Comparison of ENCODE assay signal across 8 cellular contexts in the genomic region with DNA sequence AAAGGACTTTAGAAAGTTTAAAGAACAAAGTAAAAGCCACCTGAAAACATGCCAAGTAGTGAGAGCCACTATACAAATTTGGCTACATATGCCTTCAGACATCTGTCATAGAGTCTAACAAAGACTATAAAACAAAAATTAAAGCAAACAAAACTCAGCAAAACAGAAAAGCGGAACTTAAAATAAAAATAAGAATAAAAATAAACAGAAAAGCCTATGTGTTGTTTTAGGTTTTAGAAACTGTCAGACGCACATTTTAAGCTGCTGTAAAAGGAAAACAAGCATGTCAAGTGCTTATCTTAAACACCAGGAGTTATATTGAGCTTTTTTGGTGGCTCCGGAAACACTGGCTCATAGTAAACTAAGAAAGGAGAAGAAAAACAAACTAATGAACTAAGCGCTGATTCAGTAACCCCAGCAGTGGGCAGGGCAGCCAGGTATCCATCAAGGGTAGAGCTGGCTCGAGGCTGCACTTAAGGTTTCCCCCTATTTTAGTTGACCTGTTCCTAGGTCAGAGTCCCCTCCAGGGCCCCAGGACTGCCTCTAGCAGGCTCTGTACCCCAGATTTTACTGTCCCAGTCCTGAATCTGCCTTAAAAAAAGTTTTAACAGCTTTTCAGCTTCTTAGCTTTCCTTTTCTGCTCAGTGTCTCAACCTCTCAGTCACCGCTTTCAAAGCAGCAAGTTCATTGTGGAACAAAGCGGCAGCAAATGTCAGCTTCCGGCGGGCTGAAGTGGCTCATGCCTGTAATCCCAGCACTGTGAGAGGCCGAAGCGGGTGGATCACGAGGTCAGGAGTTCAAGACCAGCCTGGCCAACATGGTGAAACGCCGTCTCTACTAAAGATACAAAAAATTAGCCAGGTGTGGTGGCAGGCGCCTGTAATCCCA. TPM values are rescaled to one million over a fixed set of nuclear protein-coding genes. Genes with fewer than 3 reads are reported as not detected.
DNase-seq lines count a peak whose midpoint lies in the region; ATAC-seq and TF ChIP-seq lines count a peak whose summit lies in the region.

No MANE protein-coding gene starts in this region.

- H3K36me3 Mint-ChIP-seq in T-cell (peaks cover 4% of the 10 kb centered on the region), progenitor cell of endocrine pancreas (ENCODE audit: insufficient read depth) (peaks cover 5% of the 10 kb centered on the region)
- H3K36me3 Mint-ChIP-seq in central memory CD8-positive, alpha-beta T cell (ENCODE audit: insufficient read depth) = peaks cover 3% of the 10 kb centered on the region

- peak overlapping the region; percentile 60 to 64 (median 60) for H3K4me3 Mint-ChIP-seq in T-cell
- peak overlapping the region; percentile 26 for H3K4me3 Mint-ChIP-seq in central memory CD8-positive, alpha-beta T cell
- no peak overlapping the region for H3K4me3 Mint-ChIP-seq in progenitor cell of endocrine pancreas (ENCODE audit: low read depth)

- no peaks in the 10 kb centered on the region for H4K20me1 ChIP-seq in mammary epithelial cell (ENCODE audit: insufficient read depth, low read length)

- H3K27me3 Mint-ChIP-seq in T-cell (no peaks in the 10 kb centered on the region), progenitor cell of endocrine pancreas (no peaks in the 10 kb centered on the region)
- H3K27me3 Mint-ChIP-seq in central memory CD8-positive, alpha-beta T cell = no peaks in the 10 kb centered on the region

- H3K4me1 ChIP-seq in mammary epithelial cell (ENCODE audit: insufficient read depth, low read length) = peaks cover 7% of the 10 kb centered on the region

- DNase-seq in T-cell (peak in 28 of 34 experiments; percentile 7 to 53 (median 23)), progenitor cell of endocrine pancreas (ENCODE audit: low spot score, unreplicated experiment) (no peak), GM19238 (ENCODE audit: insufficient read length, low spot score) (no peak), mammary epithelial cell (no peak), Kasumi-1 (lab: John Stamatoyannopoulos, UW) (no peak)
- no peak for DNase-seq in central memory CD8-positive, alpha-beta T cell (ENCODE audit: low spot score in 2 of 2)

- H3K36me3 ChIP-seq in mammary epithelial cell (ENCODE audit: insufficient read depth, low read length) = no peaks in the 10 kb centered on the region

- CTCF ChIA-PET in T-cell (lab: Charles Lee) = interaction anchor here (0.6 to 1.8 kb wide), 9 partner anchors 9 to 734 kb away, joined by 3 to 7 read pairs (median 4); no protein-coding TSS in a partner anchor
- CTCF ChIA-PET in mammary epithelial cell (lab: Charles Lee; ENCODE audit: low non-redundant PET) = interaction anchor here (0.6 kb wide), 1 partner anchor 499 kb away, joined by 3 read pairs; no protein-coding TSS in a partner anchor

- no peaks in the 10 kb centered on the region for H3K9me3 ChIP-seq in mammary epithelial cell (replicated peaks; ENCODE audit: insufficient read depth, low read length)

- H3K27ac Mint-ChIP-seq in T-cell = peak overlapping the region; percentile 83 to 93
- no peak overlapping the region for H3K27ac Mint-ChIP-seq in central memory CD8-positive, alpha-beta T cell (ENCODE audit: low read depth)
- H3K27ac Mint-ChIP-seq in progenitor cell of endocrine pancreas = peak overlapping the region; percentile 85

- dilution Hi-C loops in mammary epithelial cell (cut with HindIII; ENCODE audit: low sequenced_read_pairs) = no loop called here

- POLR2A ChIA-PET in T-cell (lab: Charles Lee) = interaction anchor here (0.5 to 1.0 kb wide), 6 partner anchors 8 to 1739 kb away, joined by 3 to 13 read pairs (median 4); partner anchors contain the start of gene RIOK3 (in 1 of the 2)

- H3K9me3 Mint-ChIP-seq in T-cell (no peaks in the 10 kb centered on the region), progenitor cell of endocrine pancreas (ENCODE audit: low read depth) (peaks cover 14% of the 10 kb centered on the region)
- H3K9me3 Mint-ChIP-seq in central memory CD8-positive, alpha-beta T cell = no peaks in the 10 kb centered on the region

- H3K4me2 ChIP-seq in mammary epithelial cell (ENCODE audit: insufficient read depth, low read depth, low read length) = no peak overlapping the region

- BruUV-seq in mammary epithelial cell (replicated peaks; lab: Mats Ljungman, UMichigan) = no TSS peak

- intact Hi-C loops in mammary epithelial cell (cut with micrococcal nuclease) = no loop called here

- no peak overlapping the region for H3K9ac ChIP-seq in mammary epithelial cell (ENCODE audit: insufficient read depth, low read length)

- in situ Hi-C loops in mammary epithelial cell (cut with MboI; ENCODE audit: low sequenced_read_pairs in 2 of 2) = no loop called here

- H2AFZ ChIP-seq in mammary epithelial cell (ENCODE audit: low read depth, low read length) = no peak overlapping the region

- H3K27ac ChIP-seq in mammary epithelial cell (ENCODE audit: insufficient read depth, low read depth, low read length) = no peak overlapping the region

- no peaks in the 10 kb centered on the region for H3K27me3 ChIP-seq in mammary epithelial cell (ENCODE audit: insufficient read depth, low read length)

- 90% methylated on average over 9 of the region's 15 CpGs for WGBS in mammary epithelial cell (ENCODE audit: low coverage, missing lambda C conversion rate)

- ATAC-seq in GM18861 (IDR thresholded peaks at IDR 0.05; ENCODE audit: unreplicated experiment) (peak; percentile 67), HG02852 (IDR thresholded peaks at IDR 0.05; ENCODE audit: unreplicated experiment) (peak; percentile 73), T-cell (replicated peaks in 1 of 4) (peak; percentile 77 to 89 (median 80))
- ATAC-seq in central memory CD8-positive, alpha-beta T cell (replicated peaks; ENCODE audit: extremely low read depth, poor library complexity, severe bottlenecking) = peak; percentile 32

- H3K4me1 Mint-ChIP-seq in T-cell (peaks cover 15 to 24% (median 19%) of the 10 kb centered on the region in 3 donors), progenitor cell of endocrine pancreas (ENCODE audit: low read depth) (peaks cover 15% of the 10 kb centered on the region)
- H3K4me1 Mint-ChIP-seq in central memory CD8-positive, alpha-beta T cell = no peaks in the 10 kb centered on the region

- no peak overlapping the region for H3K4me3 ChIP-seq in mammary epithelial cell (replicated peaks in 1 of 3; ENCODE audit: insufficient read depth in 1 of 3, low read depth in 2 of 3, low read length in 3 of 3)

- TF ChIP-seq CTCF in progenitor cell of endocrine pancreas (IDR thresholded peaks at IDR 0.05; ENCODE audit: unreplicated experiment) (no peak), mammary epithelial cell (conservative IDR thresholded peaks at IDR 0.05 in 1 of 2, IDR thresholded peaks at IDR 0.05 in 1 of 2; ENCODE audit: extremely low read depth in 1 of 2, insufficient read depth in 1 of 2, low read depth in 1 of 2, low read length in 2 of 2) (no peak)

- H3K79me2 ChIP-seq in mammary epithelial cell (ENCODE audit: insufficient read depth, low read length) = no peaks in the 10 kb centered on the region

RNA-seq across cellular contexts. Expression of gene RMC1, which starts 15.3 kb away (rescaled TPM):
- total RNA-seq in T-cell = 10 to 100 TPM; 46.9 to 57.4 (median 51.0) TPM
- total RNA-seq in progenitor cell of endocrine pancreas = 25.5 and 28.5 TPM in 2 replicates
- 10 to 100 TPM; 29.8 to 33.3 TPM for total RNA-seq in mammary epithelial cell
- polyA plus RNA-seq in mammary epithelial cell = 20.2 TPM
- 55.0 TPM for polyA minus RNA-seq in mammary epithelial cell

RNA-seq across cellular contexts. Expression of gene RIOK3, which starts 34.9 kb away (rescaled TPM):
- total RNA-seq in T-cell = 10 to 100 TPM; 63.1 to 99.2 (median 65.3) TPM
- 52.7 and 52.8 TPM in 2 replicates for total RNA-seq in progenitor cell of endocrine pancreas
- 100 to 1,000 TPM in 1 of 2 donors, 10 to 100 TPM in 1; 94.1 to 128 TPM for total RNA-seq in mammary epithelial cell
- 27.5 TPM for polyA plus RNA-seq in mammary epithelial cell
- polyA minus RNA-seq in mammary epithelial cell = 28.1 TPM

Comparison
In these comparisons a context has a peak if more than half of its experiments do, and no peak if none do; other contexts are left out.
1. DNase-seq: peak in T-cell (28 of 34); none in central memory CD8-positive, alpha-beta T cell (0 of 2), progenitor cell of endocrine pancreas (single experiment), GM19238 (single experiment), mammary epithelial cell (single experiment) and Kasumi-1 (0 of 2).
2. Peak in every context shown above with its lines, with median percentiles within 50 percentile points of each other: ATAC-seq.